In genomic region chr4:25299476-25300203, GRCh38 we compare ENCODE assay signal across 15 cellular contexts. TPM values are rescaled to one million over a fixed set of nuclear protein-coding genes. Genes with fewer than 3 reads are reported as not detected.
DNase-seq lines count a peak whose midpoint lies in the region; ATAC-seq, FAIRE-seq and TF ChIP-seq lines count a peak whose summit lies in the region.
"Had no signal": no experiment of that assay in that cellular context is flagged by ENCODE, and none has a peak within 500 bp of the region (broad histone marks: within the 10 kb centered on the region; RNA-seq: fewer than 3 reads in every experiment).

No MANE protein-coding gene starts in this region.

- no peak overlapping the region for H3K4me3 ChIP-seq in HUES48 (ENCODE audit: low read depth, low read length)
- H3K4me3 ChIP-seq in keratinocyte (ENCODE audit: control insufficient read depth in 2 of 3, extremely low read depth in 1 of 3, insufficient read depth in 2 of 3, low read depth in 1 of 3, low read length in 3 of 3) = peak overlapping the region in 2 of 3 experiments; percentile 11 to 19
- peak overlapping the region; percentile 29 for H3K4me3 ChIP-seq in suprapubic skin
- H3K4me3 ChIP-seq in kidney (ENCODE audit: low read length in 2 of 2) = no peak overlapping the region

- H3K4me1 Mint-ChIP-seq in endothelial cell (ENCODE audit: unreplicated experiment) (no peaks in the 10 kb centered on the region), T-cell (no peaks in the 10 kb centered on the region)
- H3K4me1 Mint-ChIP-seq: neural crest cell had no signal

- H3K4me2 ChIP-seq in keratinocyte (ENCODE audit: control insufficient read depth, extremely low read depth, insufficient read depth, low read depth, low read length) = peak overlapping the region; percentile 57

- H3K36me3 ChIP-seq in HUES48 (ENCODE audit: control insufficient read depth, insufficient read depth, low read length) = no peaks in the 10 kb centered on the region
- H3K36me3 ChIP-seq in keratinocyte (ENCODE audit: control insufficient read depth in 2 of 2, extremely low read depth in 1 of 2, insufficient read depth in 2 of 2, low read length in 2 of 2) = no peaks in the 10 kb centered on the region
- no peaks in the 10 kb centered on the region for H3K36me3 ChIP-seq in suprapubic skin
- H3K36me3 ChIP-seq in kidney (ENCODE audit: control insufficient read depth in 1 of 2, insufficient read depth in 2 of 2, low read length in 2 of 2) = no peaks in the 10 kb centered on the region

- no peaks in the 10 kb centered on the region for H4K20me1 ChIP-seq in keratinocyte (ENCODE audit: control insufficient read depth, extremely low read depth, insufficient read depth, low read length)

- TF ChIP-seq POLR2A in suprapubic skin (IDR thresholded peaks at IDR 0.05) = no peak

- CTCF ChIA-PET in RWPE1 (lab: Yijun Ruan, JAX) (interaction anchor here (1.0 to 1.4 kb wide), 2 partner anchors 13 to 319 kb away, joined by 3 to 5 read pairs; no protein-coding TSS in a partner anchor), T-cell (lab: Charles Lee) (interaction anchor here (0.5 to 1.6 kb wide), 2 partner anchors 13 to 169 kb away, joined by 3 to 6 read pairs; no protein-coding TSS in a partner anchor)

- H2AFZ ChIP-seq in keratinocyte (ENCODE audit: control insufficient read depth, low read length) = peak overlapping the region; percentile 42

- H3K79me2 ChIP-seq in keratinocyte (ENCODE audit: control insufficient read depth, insufficient read depth, low read length) = no peaks in the 10 kb centered on the region

- no peak for TF ChIP-seq EP300 in suprapubic skin (IDR thresholded peaks at IDR 0.05)

- no peak for TF ChIP-seq CTCF in RWPE1 (conservative IDR thresholded peaks at IDR 0.05; ENCODE audit: low read depth)
- TF ChIP-seq CTCF in keratinocyte (optimal IDR thresholded peaks at IDR 0.05 in 1 of 3, IDR thresholded peaks at IDR 0.05 in 1 of 3, conservative IDR thresholded peaks at IDR 0.05 in 1 of 3; ENCODE audit: extremely low read depth in 1 of 3, insufficient read depth in 2 of 3, low read length in 3 of 3) = peak in 1 of 3 experiments; percentile 12
- TF ChIP-seq CTCF in suprapubic skin (IDR thresholded peaks at IDR 0.05) = no peak
- no peak for TF ChIP-seq CTCF in kidney (IDR thresholded peaks at IDR 0.05; ENCODE audit: borderline replicate concordance, extremely low read depth, insufficient read depth)
- TF ChIP-seq CTCF in endothelial cell (IDR thresholded peaks at IDR 0.05; ENCODE audit: unreplicated experiment) = no peak

- 34% methylated on average over 10 of the region's 10 CpGs for WGBS in suprapubic skin

- H3K9me3 ChIP-seq in HUES48 (ENCODE audit: control insufficient read depth, insufficient read depth, low read length) (no peaks in the 10 kb centered on the region), keratinocyte (ENCODE audit: control insufficient read depth, low read depth, low read length) (no peaks in the 10 kb centered on the region), suprapubic skin (no peaks in the 10 kb centered on the region), kidney (ENCODE audit: control insufficient read depth in 1 of 2, low read length in 2 of 2) (no peaks in the 10 kb centered on the region)

- H3K4me3 Mint-ChIP-seq in endothelial cell (ENCODE audit: unreplicated experiment) (no peak overlapping the region), T-cell (no peak overlapping the region)
- H3K4me3 Mint-ChIP-seq: activated CD4-positive, alpha-beta T cell treated with anti-CD3 and anti-CD28 coated beads for 36 hours; activated T-cell treated with anti-CD3 and anti-CD28 coated beads, Interleukin-2, amount 50 U/mL, for 72 hours; CD4-positive, alpha-beta T cell; neural crest cell had no signal

- peak; percentile 47 for DNase-seq in RWPE1 (ENCODE audit: low spot score)
- no peak for DNase-seq in keratinocyte (ENCODE audit: low read depth, low spot score)
- DNase-seq in suprapubic skin (ENCODE audit: low spot score in 2 of 2) = no peak
- no peak for DNase-seq in kidney
- DNase-seq in endothelial cell (ENCODE audit: low spot score) = no peak
- no peak for DNase-seq in activated CD4-positive, alpha-beta T cell treated with anti-CD3 and anti-CD28 coated beads for 48 hours
- no peak for DNase-seq in T-cell
- DNase-seq: activated CD4-positive, alpha-beta T cell treated with anti-CD3 and anti-CD28 coated beads for 36 hours; activated T-cell treated with anti-CD3 and anti-CD28 coated beads, Interleukin-2, amount 50 U/mL, for 72 hours; CD4-positive, alpha-beta T cell; dermis blood vessel endothelial cell; foreskin melanocyte had no signal

- peak overlapping the region; percentile 8 for H3K27ac ChIP-seq in HUES48 (ENCODE audit: low read depth, low read length)
- H3K27ac ChIP-seq in RWPE1 = no peak overlapping the region
- H3K27ac ChIP-seq in keratinocyte (ENCODE audit: control insufficient read depth, insufficient read depth, low read length) = no peak overlapping the region
- H3K27ac ChIP-seq in suprapubic skin = peak overlapping the region; percentile 71
- no peak overlapping the region for H3K27ac ChIP-seq in kidney (ENCODE audit: low read depth in 2 of 2, low read length in 2 of 2)

- no peak overlapping the region for H3K9ac ChIP-seq in HUES48 (ENCODE audit: low read depth, low read length)
- no peak overlapping the region for H3K9ac ChIP-seq in keratinocyte (ENCODE audit: control insufficient read depth, extremely low read depth, insufficient read depth, low read length)
- H3K9ac ChIP-seq in kidney (ENCODE audit: low read length in 2 of 2) = no peak overlapping the region

- H3K27ac Mint-ChIP-seq in endothelial cell (ENCODE audit: unreplicated experiment) (no peak overlapping the region), T-cell (no peak overlapping the region)
- H3K27ac Mint-ChIP-seq: activated CD4-positive, alpha-beta T cell treated with anti-CD3 and anti-CD28 coated beads for 36 hours; activated T-cell treated with anti-CD3 and anti-CD28 coated beads, Interleukin-2, amount 50 U/mL, for 72 hours; CD4-positive, alpha-beta T cell had no signal

- intact Hi-C loops in kidney (cut with DNase I) = no loop called here

- no peaks in the 10 kb centered on the region for H3K27me3 Mint-ChIP-seq in endothelial cell (ENCODE audit: unreplicated experiment)
- peaks cover 16 to 21% of the 10 kb centered on the region in 2 donors for H3K27me3 Mint-ChIP-seq in T-cell

- H3K9me3 Mint-ChIP-seq in endothelial cell (ENCODE audit: unreplicated experiment) = no peaks in the 10 kb centered on the region
- H3K9me3 Mint-ChIP-seq in T-cell = no peaks in the 10 kb centered on the region
- H3K9me3 Mint-ChIP-seq: activated T-cell treated with anti-CD3 and anti-CD28 coated beads, Interleukin-2, amount 50 U/mL, for 72 hours; CD4-positive, alpha-beta T cell; neural crest cell had no signal

- no peak for ATAC-seq in T-cell (replicated peaks in 1 of 4)
- ATAC-seq: activated CD4-positive, alpha-beta T cell treated with anti-CD3 and anti-CD28 coated beads for 36 hours; activated T-cell treated with anti-CD3 and anti-CD28 coated beads, Interleukin-2, amount 50 U/mL, for 72 hours had no signal

- POLR2A ChIA-PET in RWPE1 (lab: Yijun Ruan, JAX; ENCODE audit: low non-redundant PET) = no interaction called here
- POLR2A ChIA-PET in T-cell (lab: Charles Lee) = no interaction called here

- no peaks in the 10 kb centered on the region for H3K27me3 ChIP-seq in HUES48 (ENCODE audit: control insufficient read depth, insufficient read depth, low read length)
- no peaks in the 10 kb centered on the region for H3K27me3 ChIP-seq in keratinocyte (ENCODE audit: control insufficient read depth, extremely low read depth, insufficient read depth, low read length)
- no peaks in the 10 kb centered on the region for H3K27me3 ChIP-seq in suprapubic skin

- FAIRE-seq in keratinocyte (lab: Jason Lieb, UNC) (peak; percentile 86), kidney (lab: Jason Lieb, UNC) (no peak)
- FAIRE-seq: islet of Langerhans had no signal

- dilution Hi-C loops in keratinocyte (cut with MboI; ENCODE audit: extremely low pct_ligation_motif_present, low sequenced_read_pairs) = no loop called here

- H3K4me1 ChIP-seq in HUES48 (ENCODE audit: control insufficient read depth, insufficient read depth, low read length) (peaks cover 11% of the 10 kb centered on the region; the same call in 1 of the 2 replicates), keratinocyte (ENCODE audit: control insufficient read depth, extremely low read depth, insufficient read depth, low read length) (peaks cover 8% of the 10 kb centered on the region), suprapubic skin (peaks cover 7% of the 10 kb centered on the region), kidney (ENCODE audit: control insufficient read depth in 1 of 2, insufficient read depth in 1 of 2, low read depth in 1 of 2, low read length in 2 of 2) (no peaks in the 10 kb centered on the region)

- no peaks in the 10 kb centered on the region for H3K9me1 ChIP-seq in keratinocyte (ENCODE audit: control insufficient read depth, extremely low read depth, insufficient read depth, low read length)

- H3K36me3 Mint-ChIP-seq in endothelial cell (ENCODE audit: low read depth, unreplicated experiment) (no peaks in the 10 kb centered on the region), T-cell (no peaks in the 10 kb centered on the region)

RNA-seq across cellular contexts. Expression of gene ZCCHC4, which starts 12.9 kb away (rescaled TPM):
- polyA plus RNA-seq in keratinocyte (7.4 to 10.8 TPM (median 7.9 TPM) in 3 replicates), kidney (ENCODE audit: insufficient read depth, low read depth, low replicate concordance) (4.3 TPM)
- polyA plus RNA-seq in keratinocyte (2011; ENCODE audit: low read depth) = 5.3 TPM
- 3.8 and 7.7 TPM in 2 replicates for polyA plus RNA-seq in keratinocyte (2011; cell fraction: cytosol; rRNA removed)
- polyA plus RNA-seq in keratinocyte (2011; cell fraction: nucleus; rRNA removed) = 14.3 and 14.6 TPM in 2 replicates
- 4.0 and 5.8 TPM in 2 replicates for polyA plus RNA-seq in keratinocyte (2012; ENCODE audit: low replicate concordance)
- 3.0 to 8.2 TPM (median 4.3 TPM) in 3 replicates for polyA minus RNA-seq in keratinocyte
- 9.0 TPM for polyA minus RNA-seq in keratinocyte (2011; cell fraction: cytosol; rRNA and poly(A)+ RNA removed)
- 8.1 and 19.6 TPM in 2 replicates for polyA minus RNA-seq in keratinocyte (2011; cell fraction: nucleus; rRNA and poly(A)+ RNA removed)
- total RNA-seq in suprapubic skin (10 to 100 TPM in 2 of 4 donors, 1 to 10 TPM in 2; 7.2 to 20.0 (median 11.2) TPM), kidney (8.4 TPM), endothelial cell (ENCODE audit: unreplicated experiment) (9.0 TPM), T-cell (10 to 100 TPM; 10.6 to 12.9 (median 12.0) TPM)

Comparison
In these comparisons a context has a peak if more than half of its experiments do, and no peak if none do; other contexts are left out.
1. H3K27ac ChIP-seq: peak in HUES48 (single experiment) and suprapubic skin (single experiment); none in RWPE1 (single experiment), keratinocyte (single experiment) and kidney (0 of 2).
2. H3K4me3 ChIP-seq: peak in keratinocyte (2 of 3) and suprapubic skin (single experiment); none in HUES48 (single experiment) and kidney (0 of 2).